24 cellular contexts compared by ENCODE assay signal in genomic region chr1:90384152-90384650, GRCh38.
"Had no signal": no experiment of that assay in that cellular context is flagged by ENCODE, and none has a peak within 500 bp of the region (broad histone marks: within the 10 kb centered on the region; RNA-seq: fewer than 3 reads in every experiment).

No MANE protein-coding gene starts in this region.

- H3K27me3 ChIP-seq: heart left ventricle, ovary, right atrium auricular region, spleen, upper lobe of left lung had no signal

- H3K27ac ChIP-seq: coronary artery, epithelial cell of prostate, heart left ventricle, lower lobe of right lung, neutrophil, ovary, prostate gland, right atrium auricular region, spleen, thoracic aorta, upper lobe of left lung had no signal

- H3K4me1 Mint-ChIP-seq: activated B cell treated with CpG ODN at 0.5 μM for 24 hours; activated CD4-positive, alpha-beta T cell treated with anti-CD3 and anti-CD28 coated beads for 36 hours; activated naive CD4-positive, alpha-beta T cell treated with anti-CD3 and anti-CD28 coated beads, Interleukin-2, amount 10 ng/mL, durations not matched to agents 7 days and 5 days; naive thymus-derived CD4-positive, alpha-beta T cell had no signal

- ATAC-seq: activated CD4-positive, alpha-beta T cell treated with anti-CD3 and anti-CD28 coated beads for 36 hours; heart left ventricle; left lobe of liver; lower lobe of right lung; naive thymus-derived CD4-positive, alpha-beta T cell had no signal

- H3K27me3 Mint-ChIP-seq: activated B cell treated with CpG ODN at 0.5 μM for 24 hours; activated CD4-positive, alpha-beta memory T cell treated with anti-CD3 and anti-CD28 coated beads for 36 hours; activated CD4-positive, alpha-beta T cell treated with anti-CD3 and anti-CD28 coated beads for 36 hours; activated naive CD4-positive, alpha-beta T cell treated with anti-CD3 and anti-CD28 coated beads, Interleukin-2, amount 10 ng/mL, durations not matched to agents 7 days and 5 days had no signal

- H3K9me3 Mint-ChIP-seq: activated B cell treated with CpG ODN at 0.5 μM for 24 hours; activated CD4-positive, alpha-beta memory T cell treated with anti-CD3 and anti-CD28 coated beads for 36 hours; activated naive CD4-positive, alpha-beta T cell treated with anti-CD3 and anti-CD28 coated beads, Interleukin-2, amount 10 ng/mL, durations not matched to agents 7 days and 5 days had no signal

- H3K36me3 ChIP-seq: heart left ventricle, lower lobe of right lung, neutrophil, ovary, prostate gland, right atrium auricular region, spleen, thoracic aorta, upper lobe of left lung had no signal

- H3K36me3 Mint-ChIP-seq: activated CD4-positive, alpha-beta memory T cell treated with anti-CD3 and anti-CD28 coated beads for 36 hours; activated naive CD4-positive, alpha-beta T cell treated with anti-CD3 and anti-CD28 coated beads, Interleukin-2, amount 10 ng/mL, durations not matched to agents 7 days and 5 days; naive thymus-derived CD4-positive, alpha-beta T cell had no signal

- H3K4me3 ChIP-seq: coronary artery, heart left ventricle, lower lobe of right lung, ovary, prostate gland, right atrium auricular region, spleen, thoracic aorta, upper lobe of left lung had no signal

- H3K4me1 ChIP-seq: lower lobe of right lung, prostate gland, right atrium auricular region, upper lobe of left lung had no signal

- H3K4me3 Mint-ChIP-seq: activated B cell treated with CpG ODN at 0.5 μM for 24 hours; activated CD4-positive, alpha-beta memory T cell treated with anti-CD3 and anti-CD28 coated beads for 36 hours; activated CD4-positive, alpha-beta T cell treated with anti-CD3 and anti-CD28 coated beads for 36 hours; activated naive CD4-positive, alpha-beta T cell treated with anti-CD3 and anti-CD28 coated beads, Interleukin-2, amount 10 ng/mL, durations not matched to agents 7 days and 5 days; naive thymus-derived CD4-positive, alpha-beta T cell had no signal

- H3K27ac Mint-ChIP-seq: activated B cell treated with CpG ODN at 0.5 μM for 24 hours; activated CD4-positive, alpha-beta memory T cell treated with anti-CD3 and anti-CD28 coated beads for 36 hours; activated CD4-positive, alpha-beta T cell treated with anti-CD3 and anti-CD28 coated beads for 36 hours; activated naive CD4-positive, alpha-beta T cell treated with anti-CD3 and anti-CD28 coated beads, Interleukin-2, amount 10 ng/mL, durations not matched to agents 7 days and 5 days; naive thymus-derived CD4-positive, alpha-beta T cell had no signal

- H3K9me3 ChIP-seq: heart left ventricle, lower lobe of right lung, neutrophil, ovary, prostate gland, right atrium auricular region, spleen, thoracic aorta, upper lobe of left lung had no signal

- DNase-seq: activated B cell treated with CpG ODN at 0.5 μM for 24 hours; activated CD4-positive, alpha-beta memory T cell treated with anti-CD3 and anti-CD28 coated beads for 36 hours; activated CD4-positive, alpha-beta T cell treated with anti-CD3 and anti-CD28 coated beads for 36 hours; activated effector memory CD4-positive, alpha-beta T cell treated with Interleukin-2 at 50 U/mL for 16 hours; activated naive CD4-positive, alpha-beta T cell treated with anti-CD3 and anti-CD28 coated beads, Interleukin-2, amount 10 ng/mL, durations not matched to agents 7 days and 5 days; activated T-cell treated with anti-CD3 and anti-CD28 coated beads, Interleukin-2, amount 50 U/mL, for 48 hours; amygdala; cerebellar nuclear complex; heart left ventricle; lower lobe of right lung; naive thymus-derived CD4-positive, alpha-beta T cell; ovary; spleen; stimulated activated CD4-positive, alpha-beta T cell treated with anti-CD3 and anti-CD28 coated beads, Interleukin-4, amount 100 ng/mL, for 1 hour; stimulated activated naive CD4-positive, alpha-beta T cell; T1000; upper lobe of left lung had no signal
